8 cellular contexts compared by ENCODE assay signal in genomic region chr10:101043356-101043707, GRCh38. TPM values are rescaled to one million over a fixed set of nuclear protein-coding genes. Genes with fewer than 3 reads are reported as not detected.
DNase-seq lines count a peak whose midpoint lies in the region; ATAC-seq and TF ChIP-seq lines count a peak whose summit lies in the region.

No MANE protein-coding gene starts in this region.

- H3K36me3 ChIP-seq in heart right ventricle = peaks cover 0 to 19% (median 0%) of the 10 kb centered on the region in 9 donors
- peaks cover 0 to 19% of the 10 kb centered on the region in 2 donors for H3K36me3 ChIP-seq in left lung
- peaks cover 18% of the 10 kb centered on the region for H3K36me3 ChIP-seq in upper lobe of right lung

- intact Hi-C loops in heart right ventricle (cut with DNase I) = loop anchor here in 5 of 10 donors (2.0 to 10.0 kb wide), 4 partner anchors 17 to 101 kb away; partner anchors contain the start of genes KAZALD1 (in 2 of the 5) and TLX1 (in 1 of the 5)
- intact Hi-C loops in cardiac septum (cut with DNase I) = no loop called here
- intact Hi-C loops in left lung (cut with DNase I) = no loop called here
- intact Hi-C loops in upper lobe of right lung (cut with DNase I) = no loop called here

- H3K4me3 ChIP-seq in heart right ventricle = peak overlapping the region; percentile 21 to 59 (median 53)
- H3K4me3 ChIP-seq in left lung = peak overlapping the region; percentile 31 to 49
- peak overlapping the region; percentile 63 for H3K4me3 ChIP-seq in upper lobe of right lung

- H3K27ac ChIP-seq in heart right ventricle (peak overlapping the region; percentile 47 to 91 (median 84)), left lung (peak overlapping the region; percentile 89), upper lobe of right lung (peak overlapping the region; percentile 91)

- peaks cover 20% of the 10 kb centered on the region for H3K4me1 Mint-ChIP-seq in activated naive CD8-positive, alpha-beta T cell treated with anti-CD3 and anti-CD28 coated beads for 36 hours

- H3K36me3 Mint-ChIP-seq in activated naive CD8-positive, alpha-beta T cell treated with anti-CD3 and anti-CD28 coated beads for 36 hours = no peaks in the 10 kb centered on the region

- H3K9me3 Mint-ChIP-seq in activated naive CD8-positive, alpha-beta T cell treated with anti-CD3 and anti-CD28 coated beads for 36 hours = no peaks in the 10 kb centered on the region

- H3K4me1 ChIP-seq in heart right ventricle (peaks cover 3 to 30% (median 16%) of the 10 kb centered on the region in 9 donors), left lung (peaks cover 0 to 26% of the 10 kb centered on the region in 2 donors), upper lobe of right lung (peaks cover 20% of the 10 kb centered on the region)

- no peak for ATAC-seq in heart right ventricle
- peak; percentile 3 for ATAC-seq in left lung
- ATAC-seq in upper lobe of right lung = no peak

- peak overlapping the region; percentile 84 for H3K4me3 Mint-ChIP-seq in activated naive CD8-positive, alpha-beta T cell treated with anti-CD3 and anti-CD28 coated beads for 36 hours

- peaks cover 5 to 33% (median 21%) of the 10 kb centered on the region in 7 donors for H3K27me3 ChIP-seq in heart right ventricle
- peaks cover 13 to 33% of the 10 kb centered on the region in 2 donors for H3K27me3 ChIP-seq in left lung
- H3K27me3 ChIP-seq in upper lobe of right lung = peaks cover 20% of the 10 kb centered on the region

- WGBS in heart right ventricle, 2 donors = 27 to 31% methylated on average over 3 of the region's 3 CpGs

- H3K9me3 ChIP-seq in heart right ventricle = no peaks in the 10 kb centered on the region
- H3K9me3 ChIP-seq in left lung = no peaks in the 10 kb centered on the region
- no peaks in the 10 kb centered on the region for H3K9me3 ChIP-seq in upper lobe of right lung

- H3K27me3 Mint-ChIP-seq in activated naive CD8-positive, alpha-beta T cell treated with anti-CD3 and anti-CD28 coated beads for 36 hours = peaks cover 30% of the 10 kb centered on the region

- H3K27ac Mint-ChIP-seq in activated naive CD8-positive, alpha-beta T cell treated with anti-CD3 and anti-CD28 coated beads for 36 hours = no peak overlapping the region

- no peak for TF ChIP-seq CTCF in heart right ventricle (IDR thresholded peaks at IDR 0.05)
- no peak for TF ChIP-seq CTCF in left lung (IDR thresholded peaks at IDR 0.05)
- TF ChIP-seq CTCF in upper lobe of right lung (IDR thresholded peaks at IDR 0.05) = no peak

- no peak for DNase-seq in heart right ventricle
- DNase-seq in cardiac septum (ENCODE audit: low spot score) = no peak
- DNase-seq in activated naive CD8-positive, alpha-beta T cell treated with anti-CD3 and anti-CD28 coated beads for 36 hours = no peak
- no peak for DNase-seq in left lung
- no peak for DNase-seq in upper lobe of right lung
- DNase-seq in NCI-H2081 treated with DMSO at 0.1 percent for 48 hours (lab: John Stamatoyannopoulos, UW) = no peak
- no peak for DNase-seq in NCI-H226
- DNase-seq in stimulated activated CD4-positive, alpha-beta T cell treated with anti-CD3 and anti-CD28 coated beads, Interleukin-15, amount 100 ng/mL, for 24 hours = no peak

RNA-seq across cellular contexts. Expression of gene SFXN3, which starts 12.3 kb away (rescaled TPM):
- total RNA-seq in heart right ventricle = 10 to 100 TPM in 9 of 10 donors, 1 to 10 TPM in 1; 8.4 to 25.7 (median 14.2) TPM
- 10 to 100 TPM; 16.6 to 23.6 TPM for polyA plus RNA-seq in heart right ventricle
- total RNA-seq in cardiac septum = 30.8 TPM
- total RNA-seq in activated naive CD8-positive, alpha-beta T cell treated with anti-CD3 and anti-CD28 coated beads for 36 hours = 10 to 100 TPM; 12.6 to 13.9 TPM
- 10 to 100 TPM; 67.2 to 79.0 TPM for total RNA-seq in left lung
- total RNA-seq in upper lobe of right lung = 49.2 TPM

RNA-seq across cellular contexts. Expression of gene PDZD7, which starts 12.4 kb away (rescaled TPM):
- total RNA-seq in heart right ventricle (under 1 TPM in 9 of 10 donors, not detected in 1; 0.17 to 0.60 (median 0.22) TPM), cardiac septum (0.40 TPM), left lung (under 1 TPM; 0.58 to 0.96 TPM), upper lobe of right lung (1.6 TPM)
- polyA plus RNA-seq in heart right ventricle = under 1 TPM; 0.13 to 0.66 TPM
- total RNA-seq in activated naive CD8-positive, alpha-beta T cell treated with anti-CD3 and anti-CD28 coated beads for 36 hours = under 1 TPM; 0.14 to 0.66 TPM

RNA-seq across cellular contexts. Expression of gene KAZALD1, which starts 18.5 kb away (rescaled TPM):
- total RNA-seq in heart right ventricle (10 to 100 TPM in 4 of 10 donors, 1 to 10 TPM in 6; 3.3 to 13.1 (median 8.5) TPM), cardiac septum (12.1 TPM), left lung (10 to 100 TPM in 1 of 2 donors, 1 to 10 TPM in 1; 7.1 to 12.0 TPM), upper lobe of right lung (8.4 TPM)
- 10 to 100 TPM; 12.2 to 16.5 TPM for polyA plus RNA-seq in heart right ventricle
- total RNA-seq in activated naive CD8-positive, alpha-beta T cell treated with anti-CD3 and anti-CD28 coated beads for 36 hours = under 1 TPM; 0.25 to 0.28 TPM

RNA-seq across cellular contexts. Expression of gene LZTS2, which starts 43.7 kb away (rescaled TPM):
- total RNA-seq in heart right ventricle (10 to 100 TPM; 28.6 to 48.3 (median 38.9) TPM), cardiac septum (47.2 TPM), left lung (10 to 100 TPM; 47.6 to 48.6 TPM), upper lobe of right lung (50.0 TPM)
- 10 to 100 TPM; 43.8 to 73.7 TPM for polyA plus RNA-seq in heart right ventricle
- total RNA-seq in activated naive CD8-positive, alpha-beta T cell treated with anti-CD3 and anti-CD28 coated beads for 36 hours = 10 to 100 TPM; 10.4 to 12.1 TPM

RNA-seq across cellular contexts. Expression of gene TWNK, which starts 56.0 kb away (rescaled TPM):
- total RNA-seq in heart right ventricle (1 to 10 TPM; 4.7 to 7.7 (median 5.4) TPM), cardiac septum (5.2 TPM), left lung (1 to 10 TPM; 3.4 to 6.6 TPM), upper lobe of right lung (6.5 TPM)
- 1 to 10 TPM; 4.2 to 6.1 TPM for polyA plus RNA-seq in heart right ventricle
- 10 to 100 TPM; 40.6 to 41.9 TPM for total RNA-seq in activated naive CD8-positive, alpha-beta T cell treated with anti-CD3 and anti-CD28 coated beads for 36 hours
